1 cellular context compared by ENCODE assay signal in the genomic region with DNA sequence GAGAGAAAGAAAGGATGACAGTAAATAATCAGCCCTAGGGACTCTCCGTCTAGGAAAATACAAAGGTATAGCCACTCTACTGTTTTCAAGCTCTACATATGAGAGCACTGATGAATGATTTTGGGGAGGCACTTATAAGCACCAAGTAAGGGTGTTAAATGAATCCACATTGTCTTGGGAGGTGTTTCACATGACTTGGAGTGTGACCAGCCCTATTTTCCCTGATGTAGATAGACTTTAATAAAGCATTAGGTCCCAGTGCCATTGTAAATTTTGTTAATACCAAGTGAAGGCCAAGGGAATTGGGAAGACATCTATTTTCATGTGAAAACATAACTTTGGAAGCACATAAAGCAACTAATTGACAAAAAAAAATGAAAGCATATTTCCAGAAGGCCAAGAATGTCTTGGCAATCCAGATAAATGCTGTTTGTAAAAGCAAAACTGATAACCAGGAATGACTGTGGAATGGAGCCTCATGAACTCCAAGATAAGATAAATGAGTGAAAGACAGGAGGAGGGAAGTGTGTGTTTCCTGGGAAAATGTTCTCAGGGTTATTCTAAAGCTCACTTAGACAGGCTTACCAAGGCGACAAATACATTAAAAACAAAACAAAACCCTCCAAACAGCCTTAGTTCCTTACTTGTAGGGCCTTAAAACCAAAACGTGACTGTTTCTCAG.
A peak's percentile ranks its signal among the peaks of the same experiment; 100 is the strongest.
TF ChIP-seq lines count a peak whose summit lies in the region.

No MANE protein-coding gene starts in this region.

TF ChIP-seq in liver, 16 proteins besides CTCF, POLR2A, EP300 and RAD21:
- TF ChIP-seq GABPA (IDR thresholded peaks at IDR 0.05 in 1 of 2, conservative IDR thresholded peaks at IDR 0.05 in 1 of 2), result no peak
- peak in 1 of 2 donors; percentile 9 for TF ChIP-seq RXRA (IDR thresholded peaks at IDR 0.05)
- TF ChIP-seq NR2F2 (IDR thresholded peaks at IDR 0.05), result peak; percentile 70
- TF ChIP-seq FOXA2 (IDR thresholded peaks at IDR 0.05), result no peak
